In genomic region chr1:150629115-150629928, GRCh38 we compare ENCODE assay signal across 8 cellular contexts. TPM values are rescaled to one million over a fixed set of nuclear protein-coding genes. Genes with fewer than 3 reads are reported as not detected.
DNase-seq lines count a peak whose midpoint lies in the region; ATAC-seq and TF ChIP-seq lines count a peak whose summit lies in the region.

ENSA (minus strand) TSS chr1:150629612; CDS start chr1:150629470, 142 bp downstream.

- 1% methylated on average over 41 to 48 of the region's 49 CpGs for WGBS in testis, 2 donors

- H3K4me1 ChIP-seq in testis: peaks cover 17% of the 10 kb centered on the region

- H3K27me3 ChIP-seq in testis: no peaks in the 10 kb centered on the region

- DNase-seq in NCI-H1105 (lab: John Stamatoyannopoulos, UW) (peak; percentile 98), SKM-1 (lab: John Stamatoyannopoulos, UW; ENCODE audit: unreplicated experiment) (peak; percentile 100), glomerular visceral epithelial cell (ENCODE audit: extremely low spot score) (peak; percentile 99), omental fat pad (ENCODE audit: low spot score) (peak; percentile 84), testis (peak; percentile 99)
- peak; percentile 90 to 97 for DNase-seq in activated naive CD4-positive, alpha-beta T cell treated with anti-CD3 and anti-CD28 coated beads, Interleukin-2, amount 50 U/mL, for 72 hours (ENCODE audit: low spot score in 2 of 2)

- no peaks in the 10 kb centered on the region for H3K9me3 Mint-ChIP-seq in activated naive CD4-positive, alpha-beta T cell treated with anti-CD3 and anti-CD28 coated beads, Interleukin-2, amount 50 U/mL, for 72 hours

- intact Hi-C loops in testis (cut with DNase I; ENCODE audit: low total_unique reads): no loop called here

- no peaks in the 10 kb centered on the region for H3K36me3 ChIP-seq in testis (ENCODE audit: low read depth, missing control alignments)

- peak within 1 kb of the TSS; percentile 99 to 100 for H3K27ac ChIP-seq in testis

- TF ChIP-seq POLR2A in GM10847 (IDR thresholded peaks at IDR 0.05; ENCODE audit: extremely low read depth, insufficient read length) (peak; percentile 55), testis (IDR thresholded peaks at IDR 0.05) (peak; percentile 80)

- ATAC-seq in HG02642 (IDR thresholded peaks at IDR 0.05; ENCODE audit: poor library complexity, unreplicated experiment) (peak; percentile 92), omental fat pad (ENCODE audit: low FRiP score) (peak; percentile 98)
- ATAC-seq in activated naive CD4-positive, alpha-beta T cell treated with anti-CD3 and anti-CD28 coated beads, Interleukin-2, amount 50 U/mL, for 72 hours: peak; percentile 89 to 90

- no peak within 1 kb of the TSS for H3K27ac Mint-ChIP-seq in activated naive CD4-positive, alpha-beta T cell treated with anti-CD3 and anti-CD28 coated beads, Interleukin-2, amount 50 U/mL, for 72 hours

- peaks cover 26 to 33% of the 10 kb centered on the region in 2 donors for H3K36me3 Mint-ChIP-seq in activated naive CD4-positive, alpha-beta T cell treated with anti-CD3 and anti-CD28 coated beads, Interleukin-2, amount 50 U/mL, for 72 hours

- TF ChIP-seq CTCF in omental fat pad (IDR thresholded peaks at IDR 0.05): no peak
- no peak for TF ChIP-seq CTCF in testis (IDR thresholded peaks at IDR 0.05)

- H3K4me3 ChIP-seq in testis: peak within 1 kb of the TSS; percentile 82 to 89

- no peaks in the 10 kb centered on the region for H3K9me3 ChIP-seq in testis

RNA-seq across cellular contexts. Expression of gene ENSA, which starts in this region (rescaled TPM):
- 100 to 1,000 TPM; 133 to 183 TPM for total RNA-seq in activated naive CD4-positive, alpha-beta T cell treated with anti-CD3 and anti-CD28 coated beads, Interleukin-2, amount 50 U/mL, for 72 hours
- total RNA-seq in omental fat pad: 100 to 1,000 TPM; 115 to 179 (median 155) TPM
- total RNA-seq in testis: 10 to 100 TPM; 76.5 to 84.5 TPM
- polyA plus RNA-seq in testis (ENCODE audit: insufficient read depth, low read depth, low replicate concordance): 104 TPM

Comparison
In these comparisons a context has a peak if more than half of its experiments do, and no peak if none do; other contexts are left out.
1. Peak in every context shown above with its lines: DNase-seq, ATAC-seq, H3K4me3 ChIP-seq and H3K27ac ChIP-seq.